17 cellular contexts compared by ENCODE assay signal in genomic region chr11:117871784-117872183, GRCh38. TPM values are rescaled to one million over a fixed set of nuclear protein-coding genes. Genes with fewer than 3 reads are reported as not detected.
"Had no signal": no experiment of that assay in that cellular context is flagged by ENCODE, and none has a peak within 500 bp of the region (broad histone marks: within the 10 kb centered on the region; RNA-seq: fewer than 3 reads in every experiment).

No MANE protein-coding gene starts in this region.

- H3K27ac ChIP-seq: ascending aorta, parathyroid adenoma, RWPE1, thoracic aorta had no signal

- H3K4me1 ChIP-seq: ascending aorta, parathyroid adenoma, right lobe of liver had no signal

- ATAC-seq: activated T-cell treated with anti-CD3 and anti-CD28 coated beads, Interleukin-2, amount 50 U/mL, for 4 hours; effector memory CD8-positive, alpha-beta T cell; left colon; right lobe of liver had no signal

- H3K4me3 ChIP-seq: ascending aorta, coronary artery, right lobe of liver, thoracic aorta had no signal

- DNase-seq: activated CD4-positive, alpha-beta T cell treated with anti-CD3 and anti-CD28 coated beads, Interleukin-2, amount 50 U/mL, for 4 hours; activated CD4-positive, CD25-positive, alpha-beta regulatory T cell treated with anti-CD3 and anti-CD28 coated beads, Interleukin-2, amount 50 U/mL, for 72 hours; activated T-cell treated with anti-CD3 and anti-CD28 coated beads, Interleukin-2, amount 50 U/mL, for 4 hours; effector memory CD8-positive, alpha-beta T cell; glutamatergic neuron; left colon; right lobe of liver; spleen; stimulated activated CD4-positive, alpha-beta T cell treated with anti-CD3 and anti-CD28 coated beads, Interleukin-2, amount 100 ng/mL, for 24 hours; stimulated activated naive CD4-positive, alpha-beta T cell; T-helper 9 cell had no signal

- H3K9me3 ChIP-seq: ascending aorta, right lobe of liver, spleen, thoracic aorta had no signal

- H2AFZ ChIP-seq: parathyroid adenoma had no signal

- H3K9ac ChIP-seq: parathyroid adenoma had no signal

- H3K36me3 ChIP-seq: ascending aorta, right lobe of liver, spleen, thoracic aorta had no signal

RNA-seq across cellular contexts. Expression of gene FXYD2, which starts 47.2 kb away (rescaled TPM):
- total RNA-seq: ascending aorta, SK-MEL-5, thoracic aorta had no signal

RNA-seq across cellular contexts. Expression of gene TMPRSS13, which starts 57.4 kb away (rescaled TPM):
- total RNA-seq: ascending aorta had no signal
